Comparison of ENCODE assay signal across 20 cellular contexts in genomic region chr17:81984773-81985410, GRCh38. TPM values are rescaled to one million over a fixed set of nuclear protein-coding genes. Genes with fewer than 3 reads are reported as not detected.
DNase-seq lines count a peak whose midpoint lies in the region; ATAC-seq, FAIRE-seq and TF ChIP-seq lines count a peak whose summit lies in the region.
"Had no signal": no experiment of that assay in that cellular context is flagged by ENCODE, and none has a peak within 500 bp of the region (broad histone marks: within the 10 kb centered on the region; RNA-seq: fewer than 3 reads in every experiment).

No MANE protein-coding gene starts in this region.

- H3K4me1 ChIP-seq in HepG2 (ENCODE audit: insufficient read depth, low read length): peaks cover 41% of the 10 kb centered on the region
- peaks cover 0 to 6% (median 0%) of the 10 kb centered on the region in 4 donors for H3K4me1 ChIP-seq in right lobe of liver

- peak; percentile 43 for FAIRE-seq in HepG2 (lab: Jason Lieb, UNC)

- H3K9me3 Mint-ChIP-seq in WTC11 (no peaks in the 10 kb centered on the region), nephron progenitor cell (no peaks in the 10 kb centered on the region)
- H3K9me3 Mint-ChIP-seq: CD4-positive, CD25-positive, alpha-beta regulatory T cell had no signal

- no TSS peak for BruUV-seq in HepG2 (replicated peaks; lab: Mats Ljungman, UMichigan)

- TF ChIP-seq RAD21 in HepG2 (CRISPR knock-in tag; IDR thresholded peaks at IDR 0.05): no peak

- ATAC-seq in HepG2: no peak
- no peak for ATAC-seq in right lobe of liver
- no peak for ATAC-seq in WTC11
- ATAC-seq in HG02678 (IDR thresholded peaks at IDR 0.05; ENCODE audit: unreplicated experiment): no peak
- ATAC-seq in GM21717 (IDR thresholded peaks at IDR 0.05; ENCODE audit: unreplicated experiment): no peak
- ATAC-seq: Panc1 had no signal

- H3K36me3 ChIP-seq in HepG2 (replicated peaks in 1 of 2; ENCODE audit: control insufficient read depth in 1 of 2, insufficient read depth in 2 of 2, low read length in 2 of 2) (peaks cover 23 to 52% of the 10 kb centered on the region in 2 experiments), right lobe of liver (peaks cover 0 to 30% (median 11%) of the 10 kb centered on the region in 4 donors)

- 96% methylated on average over 21 of the region's 21 CpGs for whole genome bisulfite sequencing in HepG2 (ENCODE audit: low lambda C conversion rate)
- 95% methylated on average over 12 of the region's 21 CpGs for WGBS in right lobe of liver (ENCODE audit: insufficient coverage, low coverage, low lambda C conversion rate, missing lambda C conversion rate)

- no peak overlapping the region for H3K27ac ChIP-seq in HepG2 (ENCODE audit: extremely low read length, insufficient read depth, low read length)
- H3K27ac ChIP-seq in right lobe of liver: no peak overlapping the region

- in situ Hi-C loops in HepG2 (cut with HindIII; ENCODE audit: extremely low pct_ligation_motif_present, low pct_unique_long_range_greater_than_20kb): no loop called here

- H3K27me3 Mint-ChIP-seq in WTC11 (ENCODE audit: low read depth) (no peaks in the 10 kb centered on the region), nephron progenitor cell (ENCODE audit: low read depth, poor library complexity) (peaks cover 2% of the 10 kb centered on the region)
- H3K27me3 Mint-ChIP-seq: CD4-positive, CD25-positive, alpha-beta regulatory T cell had no signal

- no peaks in the 10 kb centered on the region for H3K27me3 ChIP-seq in HepG2 (ENCODE audit: control insufficient read depth in 1 of 2, insufficient read depth in 2 of 2, low read length in 2 of 2)
- H3K27me3 ChIP-seq in right lobe of liver: no peaks in the 10 kb centered on the region

- TF ChIP-seq CTCF in HepG2 (CRISPR knock-in tag; IDR thresholded peaks at IDR 0.05) (no peak), right lobe of liver (IDR thresholded peaks at IDR 0.05) (no peak), WTC11 (IDR thresholded peaks at IDR 0.05) (no peak), nephron progenitor cell (IDR thresholded peaks at IDR 0.05) (no peak)

- H3K4me3 ChIP-seq in HepG2 (replicated peaks in 1 of 3; ENCODE audit: insufficient read depth in 1 of 3, low read depth in 2 of 3, low read length in 3 of 3): no peak overlapping the region
- no peak overlapping the region for H3K4me3 ChIP-seq in right lobe of liver

- intact Hi-C loops in HepG2 (cut with micrococcal nuclease; ENCODE audit: unreplicated experiment) (no loop called here), right lobe of liver (cut with DNase I) (no loop called here)

- POLR2A ChIA-PET in HepG2 (lab: Yijun Ruan, JAX): interaction anchor here (1.8 to 14.1 kb wide), 2 partner anchors 10 to 17 kb away, joined by 8 to 382 read pairs; no protein-coding TSS in a partner anchor
- POLR2A ChIA-PET in WTC11 (lab: Charles Lee): no interaction called here

- H3K36me3 Mint-ChIP-seq in WTC11 (peaks cover 27% of the 10 kb centered on the region), nephron progenitor cell (ENCODE audit: low read depth) (peaks cover 31% of the 10 kb centered on the region)

- DNase-seq in HepG2 (ENCODE audit: low spot score) (no peak), right lobe of liver (no peak), WTC11 (ENCODE audit: low spot score) (no peak), nephron progenitor cell (no peak), NCI-H2227 treated with DMSO at 0.1 percent for 48 hours (lab: John Stamatoyannopoulos, UW) (no peak)
- DNase-seq: AML-193; Calu3; CD4-positive, CD25-positive, alpha-beta regulatory T cell; GOT3; NCI-H1417; NCI-H1930; NCI-H2171 treated with DMSO at 0.1 percent for 48 hours; NCI-H510A; SHP77 treated with DMSO at 0.1 percent for 48 hours had no signal

- no peak overlapping the region for H3K4me3 Mint-ChIP-seq in WTC11
- no peak overlapping the region for H3K4me3 Mint-ChIP-seq in nephron progenitor cell

- no peak overlapping the region for H3K9ac ChIP-seq in HepG2 (ENCODE audit: insufficient read depth, low read depth, low read length)

- H3K4me2 ChIP-seq in HepG2 (ENCODE audit: low read depth, low read length): no peak overlapping the region

- CTCF ChIA-PET in HepG2 (lab: Yijun Ruan, JAX; ENCODE audit: low intra/inter-chr PET ratio, low total read pairs): no interaction called here
- CTCF ChIA-PET in WTC11 (lab: Charles Lee): no interaction called here

- H3K4me1 Mint-ChIP-seq in WTC11: no peaks in the 10 kb centered on the region
- peaks cover 24% of the 10 kb centered on the region for H3K4me1 Mint-ChIP-seq in nephron progenitor cell

- H3K79me2 ChIP-seq in HepG2 (ENCODE audit: insufficient read depth, low read length): peaks cover 7% of the 10 kb centered on the region

- TF ChIP-seq POLR2A in HepG2 (IDR thresholded peaks at IDR 0.05; ENCODE audit: insufficient read depth in 1 of 2, low read depth in 2 of 2, low read length in 2 of 2) (no peak), right lobe of liver (IDR thresholded peaks at IDR 0.05) (no peak)

- H4K20me1 ChIP-seq in HepG2 (ENCODE audit: insufficient read depth, low read length): no peaks in the 10 kb centered on the region

- no peak overlapping the region for H2AFZ ChIP-seq in HepG2 (ENCODE audit: low read length)

- peak overlapping the region; percentile 49; the same call in 1 of the 2 replicates for H3K27ac Mint-ChIP-seq in WTC11
- peak overlapping the region; percentile 23 for H3K27ac Mint-ChIP-seq in nephron progenitor cell

- no peak for TF ChIP-seq EP300 in HepG2 (IDR thresholded peaks at IDR 0.05; ENCODE audit: low read depth in 2 of 2, low read length in 2 of 2)
- no peak for TF ChIP-seq EP300 in HepG2 (CRISPR knock-in tag; IDR thresholded peaks at IDR 0.05; ENCODE audit: borderline replicate concordance)

- H3K9me3 ChIP-seq in HepG2 (ENCODE audit: low read length) (no peaks in the 10 kb centered on the region), right lobe of liver (no peaks in the 10 kb centered on the region)

RNA-seq across cellular contexts. Expression of gene ASPSCR1, which starts 7.5 kb away (rescaled TPM):
- 221 and 314 TPM in 2 replicates for total RNA-seq in HepG2 (2016; rRNA removed; fragmentation: Illumina TruSeq; extraction: Trizol)
- total RNA-seq in HepG2 (2016; cell fraction: cytosol; rRNA removed; fragmentation: Illumina TruSeq; extraction: Trizol; ENCODE audit: low read depth): 180 and 228 TPM in 2 replicates
- total RNA-seq in HepG2 (2016; cell fraction: insoluble cytoplasmic fraction; rRNA removed; fragmentation: Illumina TruSeq; extraction: Trizol): 219 and 327 TPM in 2 replicates
- total RNA-seq in HepG2 (2016; cell fraction: membrane; rRNA removed; fragmentation: Illumina TruSeq; extraction: Trizol): 207 and 283 TPM in 2 replicates
- total RNA-seq in HepG2 (2016; cell fraction: nucleus; rRNA removed; fragmentation: Illumina TruSeq; extraction: Trizol): 184 and 224 TPM in 2 replicates
- polyA plus RNA-seq in HepG2 (2011; rRNA removed): 257 and 274 TPM in 2 replicates
- polyA plus RNA-seq in HepG2 (2011; cell fraction: cytosol; rRNA removed): 164 and 428 TPM in 2 replicates
- 988 and 1,754 TPM in 2 replicates for polyA plus RNA-seq in HepG2 (2011; cell fraction: nucleus; rRNA removed)
- polyA plus RNA-seq in HepG2 (2012): 102 and 190 TPM in 2 replicates
- polyA plus RNA-seq in HepG2 (2016; cell fraction: cytosol; fragmentation: Illumina TruSeq; extraction: Trizol; ENCODE audit: low read depth): 154 and 193 TPM in 2 replicates
- 188 and 212 TPM in 2 replicates for polyA plus RNA-seq in HepG2 (2016; cell fraction: insoluble cytoplasmic fraction; fragmentation: Illumina TruSeq; extraction: Trizol; ENCODE audit: low read depth)
- 186 and 218 TPM in 2 replicates for polyA plus RNA-seq in HepG2 (2016; cell fraction: membrane; fragmentation: Illumina TruSeq; extraction: Trizol; ENCODE audit: low read depth)
- polyA plus RNA-seq in HepG2 (2016; cell fraction: nucleus; fragmentation: Illumina TruSeq; extraction: Trizol; ENCODE audit: insufficient read depth, low read depth): 413 and 420 TPM in 2 replicates
- polyA minus RNA-seq in HepG2 (2011; rRNA and poly(A)+ RNA removed; ENCODE audit: low replicate concordance): 26.8 and 276 TPM in 2 replicates
- 97.1 and 133 TPM in 2 replicates for polyA minus RNA-seq in HepG2 (2011; cell fraction: cytosol; rRNA and poly(A)+ RNA removed)
- polyA minus RNA-seq in HepG2 (2011; cell fraction: nucleus; rRNA and poly(A)+ RNA removed): 107 and 152 TPM in 2 replicates
- 10 to 100 TPM; 24.4 to 55.6 (median 32.9) TPM for total RNA-seq in right lobe of liver
- total RNA-seq in WTC11 (2021): 60.4 to 71.9 TPM (median 67.8 TPM) in 3 replicates

RNA-seq across cellular contexts. Expression of gene NOTUM, which starts 23.9 kb away (rescaled TPM):
- 67.7 and 160 TPM in 2 replicates for total RNA-seq in HepG2 (2016; rRNA removed; fragmentation: Illumina TruSeq; extraction: Trizol)
- 84.5 and 93.0 TPM in 2 replicates for total RNA-seq in HepG2 (2016; cell fraction: cytosol; rRNA removed; fragmentation: Illumina TruSeq; extraction: Trizol; ENCODE audit: low read depth)
- 57.7 and 164 TPM in 2 replicates for total RNA-seq in HepG2 (2016; cell fraction: insoluble cytoplasmic fraction; rRNA removed; fragmentation: Illumina TruSeq; extraction: Trizol)
- total RNA-seq in HepG2 (2016; cell fraction: membrane; rRNA removed; fragmentation: Illumina TruSeq; extraction: Trizol): 135 and 136 TPM in 2 replicates
- 135 and 163 TPM in 2 replicates for total RNA-seq in HepG2 (2016; cell fraction: nucleus; rRNA removed; fragmentation: Illumina TruSeq; extraction: Trizol)
- 150 and 181 TPM in 2 replicates for polyA plus RNA-seq in HepG2 (2011; rRNA removed)
- 114 and 236 TPM in 2 replicates for polyA plus RNA-seq in HepG2 (2011; cell fraction: cytosol; rRNA removed)
- 458 and 622 TPM in 2 replicates for polyA plus RNA-seq in HepG2 (2011; cell fraction: nucleus; rRNA removed)
- polyA plus RNA-seq in HepG2 (2012): 125 and 195 TPM in 2 replicates
- polyA plus RNA-seq in HepG2 (2016; cell fraction: cytosol; fragmentation: Illumina TruSeq; extraction: Trizol; ENCODE audit: low read depth): 88.8 and 91.1 TPM in 2 replicates
- 83.8 and 101 TPM in 2 replicates for polyA plus RNA-seq in HepG2 (2016; cell fraction: insoluble cytoplasmic fraction; fragmentation: Illumina TruSeq; extraction: Trizol; ENCODE audit: low read depth)
- polyA plus RNA-seq in HepG2 (2016; cell fraction: membrane; fragmentation: Illumina TruSeq; extraction: Trizol; ENCODE audit: low read depth): 141 and 157 TPM in 2 replicates
- polyA plus RNA-seq in HepG2 (2016; cell fraction: nucleus; fragmentation: Illumina TruSeq; extraction: Trizol; ENCODE audit: insufficient read depth, low read depth): 380 and 399 TPM in 2 replicates
- polyA minus RNA-seq in HepG2 (2011; rRNA and poly(A)+ RNA removed; ENCODE audit: low replicate concordance): 0.49 and 206 TPM in 2 replicates
- polyA minus RNA-seq in HepG2 (2011; cell fraction: cytosol; rRNA and poly(A)+ RNA removed): 89.1 and 107 TPM in 2 replicates
- 78.2 and 93.7 TPM in 2 replicates for polyA minus RNA-seq in HepG2 (2011; cell fraction: nucleus; rRNA and poly(A)+ RNA removed)
- total RNA-seq in right lobe of liver: 1 to 10 TPM; 1.2 to 7.6 (median 3.0) TPM
- 1.2 to 1.9 TPM (median 1.7 TPM) in 3 replicates for total RNA-seq in WTC11 (2021)
- total RNA-seq: A673; Calu3; CD4-positive, CD25-positive, alpha-beta regulatory T cell had no signal

RNA-seq across cellular contexts. Expression of gene CENPX, which starts 37.8 kb away (rescaled TPM):
- total RNA-seq in HepG2 (2016; rRNA removed; fragmentation: Illumina TruSeq; extraction: Trizol): 166 and 170 TPM in 2 replicates
- total RNA-seq in HepG2 (2016; cell fraction: cytosol; rRNA removed; fragmentation: Illumina TruSeq; extraction: Trizol; ENCODE audit: low read depth): 262 and 321 TPM in 2 replicates
- 171 and 173 TPM in 2 replicates for total RNA-seq in HepG2 (2016; cell fraction: insoluble cytoplasmic fraction; rRNA removed; fragmentation: Illumina TruSeq; extraction: Trizol)
- 221 and 277 TPM in 2 replicates for total RNA-seq in HepG2 (2016; cell fraction: membrane; rRNA removed; fragmentation: Illumina TruSeq; extraction: Trizol)
- 85.1 and 103 TPM in 2 replicates for total RNA-seq in HepG2 (2016; cell fraction: nucleus; rRNA removed; fragmentation: Illumina TruSeq; extraction: Trizol)
- 92.7 and 96.7 TPM in 2 replicates for polyA plus RNA-seq in HepG2 (2011; rRNA removed)
- polyA plus RNA-seq in HepG2 (2011; cell fraction: cytosol; rRNA removed): 88.8 and 138 TPM in 2 replicates
- polyA plus RNA-seq in HepG2 (2011; cell fraction: nucleus; rRNA removed): 166 and 170 TPM in 2 replicates
- 46.3 and 61.5 TPM in 2 replicates for polyA plus RNA-seq in HepG2 (2012)
- polyA plus RNA-seq in HepG2 (2016; cell fraction: cytosol; fragmentation: Illumina TruSeq; extraction: Trizol; ENCODE audit: low read depth): 176 and 237 TPM in 2 replicates
- 143 and 150 TPM in 2 replicates for polyA plus RNA-seq in HepG2 (2016; cell fraction: insoluble cytoplasmic fraction; fragmentation: Illumina TruSeq; extraction: Trizol; ENCODE audit: low read depth)
- 176 and 221 TPM in 2 replicates for polyA plus RNA-seq in HepG2 (2016; cell fraction: membrane; fragmentation: Illumina TruSeq; extraction: Trizol; ENCODE audit: low read depth)
- polyA plus RNA-seq in HepG2 (2016; cell fraction: nucleus; fragmentation: Illumina TruSeq; extraction: Trizol; ENCODE audit: insufficient read depth, low read depth): 178 and 180 TPM in 2 replicates
- polyA minus RNA-seq in HepG2 (2011; rRNA and poly(A)+ RNA removed; ENCODE audit: low replicate concordance): 32.0 and 49.8 TPM in 2 replicates
- 14.8 and 16.2 TPM in 2 replicates for polyA minus RNA-seq in HepG2 (2011; cell fraction: cytosol; rRNA and poly(A)+ RNA removed)
- 20.0 and 26.9 TPM in 2 replicates for polyA minus RNA-seq in HepG2 (2011; cell fraction: nucleus; rRNA and poly(A)+ RNA removed)
- 10 to 100 TPM; 27.3 to 81.1 (median 47.8) TPM for total RNA-seq in right lobe of liver
- total RNA-seq in WTC11 (2021): 107 to 121 TPM (median 110 TPM) in 3 replicates

RNA-seq across cellular contexts. Expression of gene MYADML2, which starts 37.9 kb away (rescaled TPM):
- not detected in 2 replicates for total RNA-seq in HepG2 (2016; rRNA removed; fragmentation: Illumina TruSeq; extraction: Trizol)
- total RNA-seq in HepG2 (2016; cell fraction: cytosol; rRNA removed; fragmentation: Illumina TruSeq; extraction: Trizol; ENCODE audit: low read depth): not detected in 2 replicates
- not detected in 2 replicates for total RNA-seq in HepG2 (2016; cell fraction: insoluble cytoplasmic fraction; rRNA removed; fragmentation: Illumina TruSeq; extraction: Trizol)
- total RNA-seq in HepG2 (2016; cell fraction: membrane; rRNA removed; fragmentation: Illumina TruSeq; extraction: Trizol): not detected in 2 replicates
- not detected in 2 replicates for total RNA-seq in HepG2 (2016; cell fraction: nucleus; rRNA removed; fragmentation: Illumina TruSeq; extraction: Trizol)
- polyA plus RNA-seq in HepG2 (2011; rRNA removed): not detected in 2 replicates
- not detected in 2 replicates for polyA plus RNA-seq in HepG2 (2011; cell fraction: cytosol; rRNA removed)
- polyA plus RNA-seq in HepG2 (2011; cell fraction: nucleus; rRNA removed): not detected in 2 replicates
- polyA plus RNA-seq in HepG2 (2012): 0.07 TPM in 1 of 2 replicates, not detected in the other
- polyA plus RNA-seq in HepG2 (2016; cell fraction: cytosol; fragmentation: Illumina TruSeq; extraction: Trizol; ENCODE audit: low read depth): not detected in 2 replicates
- not detected in 2 replicates for polyA plus RNA-seq in HepG2 (2016; cell fraction: insoluble cytoplasmic fraction; fragmentation: Illumina TruSeq; extraction: Trizol; ENCODE audit: low read depth)
- polyA plus RNA-seq in HepG2 (2016; cell fraction: membrane; fragmentation: Illumina TruSeq; extraction: Trizol; ENCODE audit: low read depth): not detected in 2 replicates
- polyA plus RNA-seq in HepG2 (2016; cell fraction: nucleus; fragmentation: Illumina TruSeq; extraction: Trizol; ENCODE audit: insufficient read depth, low read depth): not detected in 2 replicates
- polyA minus RNA-seq in HepG2 (2011; rRNA and poly(A)+ RNA removed; ENCODE audit: low replicate concordance): 0.05 TPM in 1 of 2 replicates, not detected in the other
- polyA minus RNA-seq in HepG2 (2011; cell fraction: cytosol; rRNA and poly(A)+ RNA removed): not detected in 2 replicates
- polyA minus RNA-seq in HepG2 (2011; cell fraction: nucleus; rRNA and poly(A)+ RNA removed): not detected in 2 replicates
- not detected for total RNA-seq in right lobe of liver
- total RNA-seq in WTC11 (2021): 0.44 to 0.62 TPM (median 0.46 TPM) in 3 replicates
- total RNA-seq: A673; Calu3; CD4-positive, CD25-positive, alpha-beta regulatory T cell; G401; LHCN-M2 had no signal
- polyA plus RNA-seq: CD4-positive, CD25-positive, alpha-beta regulatory T cell had no signal

RNA-seq across cellular contexts. Expression of gene LRRC45, which starts 38.2 kb away (rescaled TPM):
- total RNA-seq in HepG2 (2016; rRNA removed; fragmentation: Illumina TruSeq; extraction: Trizol) (21.4 and 48.1 TPM in 2 replicates), right lobe of liver (10 to 100 TPM in 3 of 6 experiments, 1 to 10 TPM in 3; 4.9 to 15.6 (median 11.9) TPM), WTC11 (2021) (30.5 to 38.1 TPM (median 32.5 TPM) in 3 replicates)
- total RNA-seq in HepG2 (2016; cell fraction: cytosol; rRNA removed; fragmentation: Illumina TruSeq; extraction: Trizol; ENCODE audit: low read depth): 30.2 and 31.8 TPM in 2 replicates
- total RNA-seq in HepG2 (2016; cell fraction: insoluble cytoplasmic fraction; rRNA removed; fragmentation: Illumina TruSeq; extraction: Trizol): 20.6 and 49.6 TPM in 2 replicates
- total RNA-seq in HepG2 (2016; cell fraction: membrane; rRNA removed; fragmentation: Illumina TruSeq; extraction: Trizol): 14.9 and 19.0 TPM in 2 replicates
- total RNA-seq in HepG2 (2016; cell fraction: nucleus; rRNA removed; fragmentation: Illumina TruSeq; extraction: Trizol): 49.7 and 54.4 TPM in 2 replicates
- 11.6 and 14.1 TPM in 2 replicates for polyA plus RNA-seq in HepG2 (2011; rRNA removed)
- polyA plus RNA-seq in HepG2 (2011; cell fraction: cytosol; rRNA removed): 5.5 and 10.0 TPM in 2 replicates
- 112 and 182 TPM in 2 replicates for polyA plus RNA-seq in HepG2 (2011; cell fraction: nucleus; rRNA removed)
- polyA plus RNA-seq in HepG2 (2012): 7.5 and 8.8 TPM in 2 replicates
- polyA plus RNA-seq in HepG2 (2016; cell fraction: cytosol; fragmentation: Illumina TruSeq; extraction: Trizol; ENCODE audit: low read depth): 3.3 and 4.2 TPM in 2 replicates
- polyA plus RNA-seq in HepG2 (2016; cell fraction: insoluble cytoplasmic fraction; fragmentation: Illumina TruSeq; extraction: Trizol; ENCODE audit: low read depth): 19.5 and 19.7 TPM in 2 replicates
- polyA plus RNA-seq in HepG2 (2016; cell fraction: membrane; fragmentation: Illumina TruSeq; extraction: Trizol; ENCODE audit: low read depth): 9.1 and 9.2 TPM in 2 replicates
- polyA plus RNA-seq in HepG2 (2016; cell fraction: nucleus; fragmentation: Illumina TruSeq; extraction: Trizol; ENCODE audit: insufficient read depth, low read depth): 129 and 136 TPM in 2 replicates
- 11.1 and 15.7 TPM in 2 replicates for polyA minus RNA-seq in HepG2 (2011; rRNA and poly(A)+ RNA removed; ENCODE audit: low replicate concordance)
- 6.1 and 8.2 TPM in 2 replicates for polyA minus RNA-seq in HepG2 (2011; cell fraction: cytosol; rRNA and poly(A)+ RNA removed)
- polyA minus RNA-seq in HepG2 (2011; cell fraction: nucleus; rRNA and poly(A)+ RNA removed): 25.0 and 27.2 TPM in 2 replicates

Comparison
In these comparisons a context has a peak if more than half of its experiments do, and no peak if none do; other contexts are left out.
1. RNA of gene NOTUM, which starts 23.9 kb away (total RNA-seq): 57.7 to 164 TPM in HepG2; 1.2 to 7.6 TPM in right lobe of liver and 1.2 to 1.9 TPM in WTC11; every median in the first group is over 4 times any median in the second.
2. Of the 50 proteins assayed by ChIP-seq in both HepG2 and WTC11: peak only in HepG2: none; only in WTC11: none; in both: ZBTB43; in neither: 49.